ENCODE assay signal across 8 cellular contexts in the genomic region with DNA sequence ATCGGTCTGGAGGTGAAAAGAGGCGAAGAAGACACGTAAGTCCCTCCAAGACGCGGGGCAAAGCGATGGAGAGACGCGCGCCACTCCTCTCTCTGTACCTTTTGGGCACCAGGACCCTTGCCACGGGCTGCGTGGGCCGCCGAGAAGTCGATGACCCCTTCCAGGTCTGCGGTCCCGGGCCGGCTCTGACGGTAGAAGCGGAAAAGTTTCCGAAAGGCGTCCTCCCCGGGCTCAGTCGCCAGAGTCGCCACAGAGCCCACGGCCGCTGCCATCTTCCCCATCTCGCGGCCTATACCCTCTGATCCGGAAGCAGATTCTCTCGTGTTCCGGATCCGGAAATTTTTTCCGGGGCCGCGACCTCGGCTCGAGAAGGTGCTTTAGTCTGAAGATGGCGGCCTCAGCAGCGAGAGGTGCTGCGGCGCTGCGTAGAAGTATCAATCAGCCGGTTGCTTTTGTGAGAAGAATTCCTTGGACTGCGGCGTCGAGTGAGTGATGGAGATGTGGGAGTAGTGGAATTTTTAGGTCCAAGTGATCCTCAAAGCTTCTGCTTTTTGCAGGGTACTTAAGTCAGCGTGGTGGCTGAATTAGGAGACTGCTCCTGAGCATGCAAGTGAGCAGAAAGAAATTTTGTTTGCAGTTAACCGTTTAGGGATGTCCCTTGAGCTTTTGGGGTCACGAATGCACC. TPM values are rescaled to one million over a fixed set of nuclear protein-coding genes. Genes with fewer than 3 reads are reported as not detected.
DNase-seq lines count a peak whose midpoint lies in the region; ATAC-seq and TF ChIP-seq lines count a peak whose summit lies in the region.

A gene with protein sequence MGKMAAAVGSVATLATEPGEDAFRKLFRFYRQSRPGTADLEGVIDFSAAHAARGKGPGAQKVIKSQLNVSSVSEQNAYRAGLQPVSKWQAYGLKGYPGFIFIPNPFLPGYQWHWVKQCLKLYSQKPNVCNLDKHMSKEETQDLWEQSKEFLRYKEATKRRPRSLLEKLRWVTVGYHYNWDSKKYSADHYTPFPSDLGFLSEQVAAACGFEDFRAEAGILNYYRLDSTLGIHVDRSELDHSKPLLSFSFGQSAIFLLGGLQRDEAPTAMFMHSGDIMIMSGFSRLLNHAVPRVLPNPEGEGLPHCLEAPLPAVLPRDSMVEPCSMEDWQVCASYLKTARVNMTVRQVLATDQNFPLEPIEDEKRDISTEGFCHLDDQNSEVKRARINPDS (minus strand): TSS at position 300 of the 685 bp plus-strand sequence. CDS start 19 bp downstream, at position 281.
A gene (plus strand): TSS at position 380 of the 685 bp plus-strand sequence. CDS start 9 bp downstream, at position 389.

- H3K4me3 ChIP-seq in kidney epithelial cell (ENCODE audit: low read depth, low read length): peak within 1 kb of the TSS; percentile 87

- no peak for TF ChIP-seq CTCF in kidney epithelial cell (IDR thresholded peaks at IDR 0.05; ENCODE audit: insufficient read depth, low read length, poor library complexity, severe bottlenecking)

- peak; percentile 81 to 86 for DNase-seq in AML-193 (lab: John Stamatoyannopoulos, UW)
- DNase-seq in NCI-H446 (lab: John Stamatoyannopoulos, UW): peak; percentile 48 to 87
- peak; percentile 82 for DNase-seq in activated CD4-positive, CD25-positive, alpha-beta regulatory T cell treated with anti-CD3 and anti-CD28 coated beads, Interleukin-2, amount 50 U/mL, for 72 hours
- peak; percentile 89 for DNase-seq in cerebellum (ENCODE audit: low spot score)
- DNase-seq in kidney epithelial cell (ENCODE audit: low read depth): peak; percentile 32
- peak; percentile 73 to 85 for DNase-seq in stimulated activated CD4-positive, alpha-beta T cell treated with anti-CD3 and anti-CD28 coated beads, Interleukin-15, amount 100 ng/mL, for 48 hours (ENCODE audit: low read depth in 2 of 2)

- H3K36me3 ChIP-seq in kidney epithelial cell (ENCODE audit: control insufficient read depth, insufficient read depth, low read length): peaks cover 1% of the 10 kb centered on the region

- ATAC-seq in GM19043 (IDR thresholded peaks at IDR 0.05; ENCODE audit: low read depth, unreplicated experiment) (peak; percentile 98), HG03354 (IDR thresholded peaks at IDR 0.05; ENCODE audit: poor library complexity, severe bottlenecking, unreplicated experiment) (peak; percentile 99)

- H3K27me3 ChIP-seq in kidney epithelial cell (ENCODE audit: control insufficient read depth, insufficient read depth, low read length): no peaks in the 10 kb centered on the region

RNA-seq across cellular contexts. Expression of the first gene that starts in this region (rescaled TPM):
- total RNA-seq in cerebellum: 12.3 TPM
- 12.0 and 12.9 TPM in 2 replicates for total RNA-seq in kidney epithelial cell

RNA-seq across cellular contexts. Expression of the second gene that starts in this region (rescaled TPM):
- 55.0 TPM for total RNA-seq in cerebellum
- total RNA-seq in kidney epithelial cell: 186 and 260 TPM in 2 replicates

Comparison
In these comparisons a context has a peak if more than half of its experiments do, and no peak if none do; other contexts are left out.
1. Peak in every context shown above with its lines: DNase-seq, ATAC-seq and H3K4me3 ChIP-seq.
2. DNase-seq: peak in every context shown above with its lines; median percentile 89 in cerebellum; 84 in AML-193; 82 in activated CD4-positive, CD25-positive, alpha-beta regulatory T cell treated with anti-CD3 and anti-CD28 coated beads, Interleukin-2, amount 50 U/mL, for 72 hours; 79 in stimulated activated CD4-positive, alpha-beta T cell treated with anti-CD3 and anti-CD28 coated beads, Interleukin-15, amount 100 ng/mL, for 48 hours; 68 in NCI-H446; 32 in kidney epithelial cell.